3 cellular contexts compared by ENCODE assay signal in the genomic region with DNA sequence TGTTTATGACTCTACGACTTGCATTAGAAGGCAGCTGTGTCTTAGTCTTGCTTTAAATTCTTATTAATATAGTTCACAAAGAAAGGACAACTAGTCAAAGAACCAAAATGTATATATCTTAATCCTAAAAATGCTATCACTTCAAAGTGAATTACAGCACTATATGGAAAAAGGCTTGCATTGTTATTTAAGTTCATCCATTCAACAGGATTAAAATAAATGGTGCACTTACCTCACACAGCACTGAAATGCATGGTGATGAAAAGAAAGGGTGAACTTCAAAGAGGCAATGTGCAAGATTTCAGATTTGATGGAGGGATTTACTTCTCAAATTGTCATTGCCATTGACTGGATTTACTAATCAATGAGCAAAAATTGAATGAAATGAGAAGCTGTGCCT.
"Had no signal": no experiment of that assay in that cellular context is flagged by ENCODE, and none has a peak within 500 bp of the region (broad histone marks: within the 10 kb centered on the region; RNA-seq: fewer than 3 reads in every experiment).

No MANE protein-coding gene starts in this region.

- DNase-seq: GDM1, GF-D8 had no signal

- ATAC-seq: GM12878 had no signal
